In the genomic region with DNA sequence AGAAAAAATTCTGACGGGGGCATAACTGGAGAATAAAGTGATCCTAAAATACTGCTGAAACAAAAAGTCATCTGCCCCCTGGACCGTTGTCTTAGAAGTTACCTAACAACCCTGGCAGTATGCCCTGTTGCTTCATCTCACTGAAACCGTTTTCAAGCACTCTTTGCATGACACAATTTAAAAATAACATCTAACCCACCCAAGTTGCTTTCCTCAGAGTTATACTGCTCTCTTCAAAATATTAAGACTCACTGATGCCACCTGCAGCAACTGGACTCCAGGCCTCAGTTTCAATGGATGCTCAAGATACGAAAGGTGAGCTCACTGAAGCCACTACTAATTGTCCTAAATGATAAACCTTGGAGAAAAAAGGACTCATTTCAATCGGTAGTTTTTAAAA, we compare ENCODE assay signal across 11 cellular contexts. TPM values are rescaled to one million over a fixed set of nuclear protein-coding genes. Genes with fewer than 3 reads are reported as not detected.
DNase-seq lines count a peak whose midpoint lies in the region; ATAC-seq and TF ChIP-seq lines count a peak whose summit lies in the region.
"Had no signal": no experiment of that assay in that cellular context is flagged by ENCODE, and none has a peak within 500 bp of the region (broad histone marks: within the 10 kb centered on the region; RNA-seq: fewer than 3 reads in every experiment).

No MANE protein-coding gene starts in this region.

- peaks cover 25% of the 10 kb centered on the region for H3K4me1 ChIP-seq in OCI-LY1 (ENCODE audit: insufficient read depth, low read length, severe bottlenecking)
- H3K4me1 ChIP-seq: parathyroid adenoma had no signal

- peaks cover 39% of the 10 kb centered on the region; the same call in 1 of the 2 replicates for H3K79me2 ChIP-seq in OCI-LY1 (ENCODE audit: insufficient read depth, low read length)

- peaks cover 4% of the 10 kb centered on the region; the same call in 1 of the 2 replicates for H3K9me3 ChIP-seq in OCI-LY1 (ENCODE audit: low read length)
- H3K9me3 ChIP-seq: suprapubic skin had no signal

- H3K4me3 ChIP-seq in OCI-LY1 (ENCODE audit: low read depth, low read length, poor library complexity, severe bottlenecking): no peak overlapping the region
- H3K4me3 ChIP-seq: suprapubic skin had no signal

- H3K9ac ChIP-seq in OCI-LY1 (ENCODE audit: low read length): no peak overlapping the region
- H3K9ac ChIP-seq: parathyroid adenoma had no signal

- H3K27ac ChIP-seq in OCI-LY1 (ENCODE audit: low read depth, low read length, poor library complexity, severe bottlenecking): peak overlapping the region; percentile 50
- H3K27ac ChIP-seq: parathyroid adenoma, suprapubic skin had no signal

- no peaks in the 10 kb centered on the region for H3K27me3 ChIP-seq in OCI-LY1 (ENCODE audit: insufficient read depth, low read length)
- H3K27me3 ChIP-seq: suprapubic skin had no signal

- intact Hi-C loops in natural killer cell (cut with micrococcal nuclease): no loop called here

- H3F3A ChIP-seq in OCI-LY1 (ENCODE audit: insufficient read depth, low read length): no peaks in the 10 kb centered on the region

- H3K27ac Mint-ChIP-seq in natural killer cell: no peak overlapping the region
- H3K27ac Mint-ChIP-seq: IgD-negative memory B cell had no signal

- no peak overlapping the region for H2AFZ ChIP-seq in OCI-LY1 (ENCODE audit: low read length)
- H2AFZ ChIP-seq: parathyroid adenoma had no signal

- H3K27me3 Mint-ChIP-seq in natural killer cell (ENCODE audit: low read depth in 2 of 2): no peaks in the 10 kb centered on the region
- H3K27me3 Mint-ChIP-seq: IgD-negative memory B cell had no signal

- H3K9me3 Mint-ChIP-seq in natural killer cell: no peaks in the 10 kb centered on the region
- H3K9me3 Mint-ChIP-seq: IgD-negative memory B cell had no signal

- H3K36me3 ChIP-seq in OCI-LY1 (ENCODE audit: insufficient read depth, low read length): peaks cover 11% of the 10 kb centered on the region
- H3K36me3 ChIP-seq: suprapubic skin had no signal

- H3K4me1 Mint-ChIP-seq in natural killer cell: peaks cover 39 to 41% of the 10 kb centered on the region in 2 donors

- peak overlapping the region; percentile 21; the same call in 1 of the 2 replicates for H3K4me2 ChIP-seq in OCI-LY1 (ENCODE audit: low read length)

- H4K20me1 ChIP-seq in OCI-LY1 (ENCODE audit: insufficient read depth, low read length): no peaks in the 10 kb centered on the region

- ATAC-seq in HG02610 (IDR thresholded peaks at IDR 0.05; ENCODE audit: unreplicated experiment) (peak; percentile 74), left lobe of liver (peak; percentile 58), natural killer cell (no peak)

- H3K36me3 Mint-ChIP-seq in natural killer cell: no peaks in the 10 kb centered on the region
- H3K36me3 Mint-ChIP-seq: IgD-negative memory B cell had no signal

- DNase-seq in GM10266 (ENCODE audit: extremely low spot score): no peak
- peak; percentile 73 for DNase-seq in left lobe of liver (ENCODE audit: low spot score)
- no peak for DNase-seq in globus pallidus (ENCODE audit: low spot score)
- no peak for DNase-seq in H4 (ENCODE audit: low spot score)
- DNase-seq in natural killer cell: no peak
- no peak for DNase-seq in activated gamma-delta T cell treated with Interleukin-2 at 50 U/mL for 16 hours

- TF ChIP-seq CTCF in GM10266 (IDR thresholded peaks at IDR 0.05; ENCODE audit: control insufficient read depth, insufficient read depth, low read depth, missing control alignments) (peak; percentile 6), OCI-LY1 (IDR thresholded peaks at IDR 0.05; ENCODE audit: low read length) (peak; percentile 46), natural killer cell (IDR thresholded peaks at IDR 0.05) (no peak)

- H3K9me2 ChIP-seq in OCI-LY1 (ENCODE audit: low read depth, low read length): no peaks in the 10 kb centered on the region

- no peak overlapping the region for H3K4me3 Mint-ChIP-seq in natural killer cell
- H3K4me3 Mint-ChIP-seq: IgD-negative memory B cell had no signal

RNA-seq across cellular contexts. Expression of a gene that starts 57.4 kb away (rescaled TPM):
- total RNA-seq in left lobe of liver (15.3 TPM), natural killer cell (10 to 100 TPM; 41.1 to 46.3 (median 45.1) TPM)
- 49.2 and 59.7 TPM in 2 replicates for total RNA-seq in H4 (2014; rRNA removed; shearing (Covaris generic))

Comparison
In these comparisons a context has a peak if more than half of its experiments do, and no peak if none do; other contexts are left out.
1. ATAC-seq: peak in HG02610 (single experiment) and left lobe of liver (single experiment); none in natural killer cell (0 of 3).